Comparison of ENCODE assay signal across 8 cellular contexts in genomic region chr17:74210191-74211140, GRCh38. TPM values are rescaled to one million over a fixed set of nuclear protein-coding genes. Genes with fewer than 3 reads are reported as not detected.
A peak's percentile ranks its signal among the peaks of the same experiment; 100 is the strongest.
DNase-seq lines count a peak whose midpoint lies in the region; ATAC-seq and TF ChIP-seq lines count a peak whose summit lies in the region.

No MANE protein-coding gene starts in this region.

- DNase-seq in DMS 273 (lab: John Stamatoyannopoulos, UW; ENCODE audit: unreplicated experiment) (peak; percentile 96), HPDE6-E6E7 (ENCODE audit: extremely low spot score) (peak; percentile 85), RPMI8226 (peak; percentile 67), fibroblast of the aortic adventitia (ENCODE audit: low read depth) (peak; percentile 65), occipital lobe (lab: John Stamatoyannopoulos, UW) (peak; percentile 45)
- DNase-seq in activated effector memory CD4-positive, alpha-beta T cell treated with Interleukin-2 at 50 U/mL for 16 hours = peak; percentile 78

- no peak for ATAC-seq in HG03039 (IDR thresholded peaks at IDR 0.05; ENCODE audit: unreplicated experiment)

- H3K4me3 ChIP-seq in fibroblast of the aortic adventitia (ENCODE audit: low read depth, low read length) = peak overlapping the region; percentile 10

- H3K27ac ChIP-seq in temporal lobe (ENCODE audit: low read depth, low read length) = peak overlapping the region; percentile 94

- peak; percentile 99 for TF ChIP-seq CTCF in fibroblast of the aortic adventitia (IDR thresholded peaks at IDR 0.05; ENCODE audit: insufficient read depth, low read length)

RNA-seq across cellular contexts. Expression of gene TTYH2, which starts 2.9 kb away (rescaled TPM):
- 0.54 and 2.4 TPM in 2 replicates for total RNA-seq in fibroblast of the aortic adventitia (ENCODE audit: low replicate concordance)
- 8.3 TPM for total RNA-seq in occipital lobe
- 6.4 TPM for total RNA-seq in temporal lobe

RNA-seq across cellular contexts. Expression of gene RPL38, which starts 7.0 kb away (rescaled TPM):
- total RNA-seq in fibroblast of the aortic adventitia (ENCODE audit: low replicate concordance) (268 and 400 TPM in 2 replicates), occipital lobe (4,341 TPM), temporal lobe (757 TPM)

Comparison
In these comparisons a context has a peak if more than half of its experiments do, and no peak if none do; other contexts are left out.
1. DNase-seq: peak in every context shown above with its lines; median percentile 96 in DMS 273; 85 in HPDE6-E6E7; 78 in activated effector memory CD4-positive, alpha-beta T cell treated with Interleukin-2 at 50 U/mL for 16 hours; 67 in RPMI8226; 65 in fibroblast of the aortic adventitia; 45 in occipital lobe.